Comparison of ENCODE assay signal across 22 cellular contexts in genomic region chr1:118866330-118866729, GRCh38.
"Had no signal": no experiment of that assay in that cellular context is flagged by ENCODE, and none has a peak within 500 bp of the region (broad histone marks: within the 10 kb centered on the region; RNA-seq: fewer than 3 reads in every experiment).

No MANE protein-coding gene starts in this region.

- H3K27me3 ChIP-seq: colonic mucosa, right atrium auricular region, suprapubic skin, vagina had no signal

- H3K9me3 ChIP-seq: colonic mucosa, prostate gland, right atrium auricular region, suprapubic skin, vagina had no signal

- H3K27ac ChIP-seq: colonic mucosa, epithelial cell of prostate, prostate gland, right atrium auricular region, suprapubic skin, vagina had no signal

- H3K27ac Mint-ChIP-seq: dendritic cell treated with granulocyte-macrophage colony-stimulating factor and Interleukin-4, amounts not matched to agents 40 ng/mL and 50 ng/mL, for 4 days; endodermal cell; naive thymus-derived CD8-positive, alpha-beta T cell; nephron progenitor cell; stimulated activated naive CD8-positive, alpha-beta T cell treated with anti-CD3 and anti-CD28 coated beads, Interleukin-15, amount 100 ng/mL, for 72 hours had no signal

- H3K4me3 Mint-ChIP-seq: dendritic cell treated with granulocyte-macrophage colony-stimulating factor and Interleukin-4, amounts not matched to agents 40 ng/mL and 50 ng/mL, for 4 days; endodermal cell; naive thymus-derived CD8-positive, alpha-beta T cell; nephron progenitor cell; stimulated activated naive CD8-positive, alpha-beta T cell treated with anti-CD3 and anti-CD28 coated beads, Interleukin-15, amount 100 ng/mL, for 72 hours had no signal

- DNase-seq: colonic mucosa; effector CD8-positive, alpha-beta T cell; endodermal cell; naive thymus-derived CD8-positive, alpha-beta T cell; nephron progenitor cell; nucleus accumbens; stimulated activated CD4-positive, alpha-beta T cell treated with anti-CD3 and anti-CD28 coated beads, Interleukin-12 subunit alpha, Interleukin-12 subunit beta, amount 100 ng/mL, for 4 hours; stimulated activated CD4-positive, alpha-beta T cell treated with anti-CD3 and anti-CD28 coated beads, Interleukin-1b, Interleukin-23, amount 100 ng/mL, for 48 hours; stimulated activated CD4-positive, alpha-beta T cell treated with anti-CD3 and anti-CD28 coated beads, Interleukin-4, amount 100 ng/mL, for 1 hour; stimulated activated CD8-positive, alpha-beta memory T cell treated with anti-CD3 and anti-CD28 coated beads, Interleukin-4, amount 100 ng/mL, for 48 hours; stimulated activated naive CD4-positive, alpha-beta T cell; stimulated activated naive CD8-positive, alpha-beta T cell treated with anti-CD3 and anti-CD28 coated beads, Interleukin-15, amount 100 ng/mL, for 72 hours; trophoblast cell had no signal

- H3K9me3 Mint-ChIP-seq: endodermal cell, nephron progenitor cell had no signal

- H3K4me1 Mint-ChIP-seq: endodermal cell; naive thymus-derived CD8-positive, alpha-beta T cell; stimulated activated naive CD8-positive, alpha-beta T cell treated with anti-CD3 and anti-CD28 coated beads, Interleukin-15, amount 100 ng/mL, for 72 hours had no signal

- H3K4me1 ChIP-seq: colonic mucosa, prostate gland, right atrium auricular region, suprapubic skin, vagina had no signal

- H3K36me3 Mint-ChIP-seq: naive thymus-derived CD8-positive, alpha-beta T cell had no signal

- ATAC-seq: esophagus mucosa; naive thymus-derived CD8-positive, alpha-beta T cell; sciatic nerve; stimulated activated naive CD8-positive, alpha-beta T cell treated with anti-CD3 and anti-CD28 coated beads, Interleukin-15, amount 100 ng/mL, for 72 hours had no signal

- H3K27me3 Mint-ChIP-seq: dendritic cell treated with granulocyte-macrophage colony-stimulating factor and Interleukin-4, amounts not matched to agents 40 ng/mL and 50 ng/mL, for 4 days; stimulated activated naive CD8-positive, alpha-beta T cell treated with anti-CD3 and anti-CD28 coated beads, Interleukin-15, amount 100 ng/mL, for 72 hours had no signal

- H3K4me3 ChIP-seq: colonic mucosa, prostate gland, right atrium auricular region, smooth muscle cell, suprapubic skin, vagina had no signal

- H3K36me3 ChIP-seq: colonic mucosa, prostate gland, right atrium auricular region, suprapubic skin, vagina had no signal
